Comparison of ENCODE assay signal across 25 cellular contexts in the genomic region with DNA sequence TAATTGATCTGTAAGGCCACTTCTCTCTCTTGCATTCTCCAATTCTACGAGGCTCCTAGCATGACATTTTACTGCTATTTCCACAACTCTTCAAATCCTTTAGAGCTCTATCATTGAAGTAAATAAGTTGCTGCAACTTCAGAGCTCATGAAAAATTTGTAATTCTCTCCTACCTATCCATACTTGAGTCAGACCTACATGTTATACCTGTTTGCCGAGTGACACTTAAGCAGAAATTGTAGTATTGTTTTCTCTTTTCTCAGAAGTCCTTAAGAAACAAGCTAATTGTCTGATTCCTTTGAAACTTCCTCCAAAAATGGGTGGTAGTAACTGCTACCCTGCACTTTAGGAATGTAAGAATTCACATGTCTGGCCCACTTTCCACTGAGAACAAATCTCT. TPM values are rescaled to one million over a fixed set of nuclear protein-coding genes. Genes with fewer than 3 reads are reported as not detected.
DNase-seq lines count a peak whose midpoint lies in the region; ATAC-seq, FAIRE-seq and TF ChIP-seq lines count a peak whose summit lies in the region.
"Had no signal": no experiment of that assay in that cellular context is flagged by ENCODE, and none has a peak within 500 bp of the region (broad histone marks: within the 10 kb centered on the region; RNA-seq: fewer than 3 reads in every experiment).

No MANE protein-coding gene starts in this region.

- TF ChIP-seq CTCF in PC-3 (conservative IDR thresholded peaks at IDR 0.05; ENCODE audit: low read depth, low read length): no peak
- no peak for TF ChIP-seq CTCF in K562 (IDR thresholded peaks at IDR 0.05 in 2 of 3, conservative IDR thresholded peaks at IDR 0.05 in 1 of 3; ENCODE audit: insufficient read depth in 2 of 3, low read depth in 1 of 3, low read length in 3 of 3)
- TF ChIP-seq CTCF in prostate gland (IDR thresholded peaks at IDR 0.05): no peak
- no peak for TF ChIP-seq CTCF in D721Med (IDR thresholded peaks at IDR 0.05; ENCODE audit: insufficient read depth, missing control alignments)
- TF ChIP-seq CTCF in foreskin fibroblast (IDR thresholded peaks at IDR 0.05; ENCODE audit: low read depth, low read length): no peak

- FAIRE-seq in K562 (lab: Jason Lieb, UNC) (peak; percentile 77), D721Med (lab: Jason Lieb, UNC) (no peak)
- FAIRE-seq: A204.1, endometrium had no signal

- 73% methylated on average over 2 of the region's 2 CpGs for WGBS in K562 (ENCODE audit: insufficient coverage, low coverage, missing lambda C conversion rate)
- WGBS in prostate gland: 93% methylated on average over 2 of the region's 2 CpGs

- peaks cover 48% of the 10 kb centered on the region for H3K4me1 ChIP-seq in PC-3 (ENCODE audit: insufficient read depth, low read length)
- H3K4me1 ChIP-seq in K562 (replicated peaks in 1 of 2; ENCODE audit: control insufficient read depth in 2 of 2, insufficient read depth in 2 of 2, low read length in 2 of 2): peaks cover 18 to 20% of the 10 kb centered on the region in 2 experiments
- H3K4me1 ChIP-seq in prostate gland (replicated peaks): peaks cover 12% of the 10 kb centered on the region
- H3K4me1 ChIP-seq: BE2C had no signal

- no peak for DNase-seq in activated CD8-positive, alpha-beta memory T cell treated with anti-CD3 and anti-CD28 coated beads, Interleukin-2, amount 10 ng/mL, durations not matched to agents 7 days and 5 days
- DNase-seq in activated CD8-positive, alpha-beta memory T cell treated with anti-CD3 and anti-CD28 coated beads, Interleukin-2, amount 50 U/mL, for 4 hours: no peak
- DNase-seq in PC-3: peak; percentile 43
- DNase-seq in K562 (ENCODE audit: extremely low read depth in 1 of 4, low spot score in 3 of 4): no peak
- DNase-seq in prostate gland (ENCODE audit: low spot score): no peak
- DNase-seq in D721Med (ENCODE audit: insufficient read length, low spot score): no peak
- no peak for DNase-seq in foreskin fibroblast
- DNase-seq: activated CD4-positive, alpha-beta T cell treated with anti-CD3 and anti-CD28 coated beads, Interleukin-2, amount 50 U/mL, for 48 hours; BE2C; cortex of kidney; heart left ventricle; left colon; naive thymus-derived CD8-positive, alpha-beta T cell; NCI-H1436; NCI-H2107; NCI-H524; stomach; T-helper 2 cell; transverse colon had no signal

- no peaks in the 10 kb centered on the region for H3K9me3 Mint-ChIP-seq in activated CD8-positive, alpha-beta memory T cell treated with anti-CD3 and anti-CD28 coated beads, Interleukin-2, amount 10 ng/mL, durations not matched to agents 7 days and 5 days (ENCODE audit: low read depth)
- H3K9me3 Mint-ChIP-seq: IgD-negative memory B cell; naive thymus-derived CD8-positive, alpha-beta T cell had no signal

- H3K4me1 Mint-ChIP-seq in activated CD8-positive, alpha-beta memory T cell treated with anti-CD3 and anti-CD28 coated beads, Interleukin-2, amount 10 ng/mL, durations not matched to agents 7 days and 5 days: peaks cover 67% of the 10 kb centered on the region

- in situ Hi-C loops in K562 (cut with MboI): no loop called here

- H4K20me1 ChIP-seq in PC-3 (ENCODE audit: low read length) (no peaks in the 10 kb centered on the region), K562 (replicated peaks; ENCODE audit: control insufficient read depth, insufficient read depth, low read length) (no peaks in the 10 kb centered on the region)

- H3K27ac ChIP-seq in PC-3 (ENCODE audit: low read length) (peak overlapping the region; percentile 96), K562 (ENCODE audit: extremely low read depth, low read depth, low read length) (no peak overlapping the region), prostate gland (peak overlapping the region; percentile 65 to 69)
- H3K27ac ChIP-seq: heart left ventricle had no signal

- H3K27me3 ChIP-seq in PC-3 (ENCODE audit: low read length) (no peaks in the 10 kb centered on the region), K562 (ENCODE audit: control insufficient read depth in 2 of 2, insufficient read depth in 2 of 2, low read length in 2 of 2) (no peaks in the 10 kb centered on the region), prostate gland (replicated peaks; ENCODE audit: insufficient read depth) (no peaks in the 10 kb centered on the region)
- H3K27me3 ChIP-seq: BE2C, heart left ventricle, MG63, stomach, transverse colon had no signal

- H3K9ac ChIP-seq in PC-3 (ENCODE audit: low read length) (peak overlapping the region; percentile 34; the same call in 1 of the 2 replicates), K562 (ENCODE audit: insufficient read depth in 1 of 2, low read depth in 2 of 2, low read length in 2 of 2) (no peak overlapping the region)

- 0 out of 2 replicates have a peak overlapping the region, but pooled peaks have one; percentile 8 for H3K4me3 ChIP-seq in PC-3 (ENCODE audit: low read length)
- no peak overlapping the region for H3K4me3 ChIP-seq in K562
- no peak overlapping the region for H3K4me3 ChIP-seq in prostate gland
- H3K4me3 ChIP-seq in foreskin fibroblast (ENCODE audit: low read depth in 1 of 2, low read length in 2 of 2): no peak overlapping the region
- H3K4me3 ChIP-seq: heart left ventricle, MG63, stomach, transverse colon had no signal

- no peak overlapping the region for H3K4me3 Mint-ChIP-seq in activated CD8-positive, alpha-beta memory T cell treated with anti-CD3 and anti-CD28 coated beads, Interleukin-2, amount 10 ng/mL, durations not matched to agents 7 days and 5 days
- H3K4me3 Mint-ChIP-seq: naive thymus-derived CD8-positive, alpha-beta T cell had no signal

- H2AFZ ChIP-seq in PC-3 (ENCODE audit: low read length) (no peak overlapping the region), K562 (ENCODE audit: low read depth, low read length) (no peak overlapping the region)

- no peaks in the 10 kb centered on the region for H3K27me3 Mint-ChIP-seq in activated CD8-positive, alpha-beta memory T cell treated with anti-CD3 and anti-CD28 coated beads, Interleukin-2, amount 10 ng/mL, durations not matched to agents 7 days and 5 days
- H3K27me3 Mint-ChIP-seq: IgD-negative memory B cell; naive thymus-derived CD8-positive, alpha-beta T cell had no signal

- TF ChIP-seq EP300 in K562 (IDR thresholded peaks at IDR 0.05; ENCODE audit: low read length): no peak

- H3K36me3 Mint-ChIP-seq in activated CD8-positive, alpha-beta memory T cell treated with anti-CD3 and anti-CD28 coated beads, Interleukin-2, amount 10 ng/mL, durations not matched to agents 7 days and 5 days: peaks cover 62% of the 10 kb centered on the region

- H3K36me3 ChIP-seq in PC-3 (ENCODE audit: low read depth, low read length) (no peaks in the 10 kb centered on the region), K562 (ENCODE audit: control insufficient read depth, insufficient read depth, low read length) (no peaks in the 10 kb centered on the region; the same call in 1 of the 3 replicates), prostate gland (no peaks in the 10 kb centered on the region)
- H3K36me3 ChIP-seq: BE2C, MG63 had no signal

- POLR2A ChIA-PET in PC-3 (lab: Charles Lee; ENCODE audit: unreplicated experiment): interaction anchor here (0.6 to 1.6 kb wide), 2 partner anchors 58 to 59 kb away, joined by 3 to 17 read pairs; partner anchors contain the start of gene SRSF7
- POLR2A ChIA-PET in K562 (lab: Yijun Ruan, JAX): interaction anchor here (3.2 kb wide), 1 partner anchor 10 kb away, joined by 9 read pairs; no protein-coding TSS in a partner anchor

- H3K79me2 ChIP-seq in PC-3 (ENCODE audit: low read length) (0 out of 2 replicates have a peak, but pooled peaks cover 2% of the 10 kb centered on the region), K562 (ENCODE audit: control insufficient read depth, insufficient read depth, low read length) (no peaks in the 10 kb centered on the region)

- intact Hi-C loops in PC-3 (cut with micrococcal nuclease): loop anchor here (1.0 to 2.0 kb wide), 2 partner anchors 25 to 28 kb away; partner anchors contain the start of gene GALM
- intact Hi-C loops in K562 (cut with micrococcal nuclease): no loop called here
- intact Hi-C loops in prostate gland (cut with DNase I): no loop called here

- H3K4me2 ChIP-seq in PC-3 (ENCODE audit: low read length) (peak overlapping the region; percentile 67), K562 (ENCODE audit: insufficient read depth, low read length) (no peak overlapping the region)

- H3F3A ChIP-seq in PC-3 (ENCODE audit: low read length, unreplicated experiment): peaks cover 21% of the 10 kb centered on the region

- no peaks in the 10 kb centered on the region for H3K9me1 ChIP-seq in K562 (ENCODE audit: control insufficient read depth, insufficient read depth, low read length)

- no peak for ATAC-seq in activated CD8-positive, alpha-beta memory T cell treated with anti-CD3 and anti-CD28 coated beads, Interleukin-2, amount 10 ng/mL, durations not matched to agents 7 days and 5 days
- ATAC-seq in PC-3 (no peak), K562 (no peak), GM21367 (IDR thresholded peaks at IDR 0.05; ENCODE audit: unreplicated experiment) (no peak)
- ATAC-seq: heart left ventricle; naive thymus-derived CD8-positive, alpha-beta T cell had no signal

- BruUV-seq in PC-3 (replicated peaks; lab: Mats Ljungman, UMichigan) (no TSS peak), K562 (replicated peaks; lab: Mats Ljungman, UMichigan) (no TSS peak)

- H3K9me2 ChIP-seq in PC-3 (replicated peaks; ENCODE audit: low read length): no peaks in the 10 kb centered on the region

- CTCF ChIA-PET in activated CD8-positive, alpha-beta memory T cell treated with anti-CD3 and anti-CD28 coated beads, Interleukin-2, amount 10 ng/mL, durations not matched to agents 7 days and 5 days (lab: Charles Lee): interaction anchor here (1.1 to 3.5 kb wide), 5 partner anchors 10 to 110 kb away, joined by 3 to 12 read pairs (median 6); partner anchors contain the start of gene HNRNPLL
- CTCF ChIA-PET in PC-3 (lab: Charles Lee): interaction anchor here (0.5 kb wide), 2 partner anchors 20 to 222 kb away, joined by 3 to 6 read pairs; no protein-coding TSS in a partner anchor
- CTCF ChIA-PET in K562 (lab: Yijun Ruan, JAX; ENCODE audit: low intra/inter-chr PET ratio): no interaction called here

- TF ChIP-seq POLR2A in K562 (conservative IDR thresholded peaks at IDR 0.05) (no peak), prostate gland (IDR thresholded peaks at IDR 0.05) (no peak)

- no peak for TF ChIP-seq RAD21 in K562 (CRISPR knock-in tag; conservative IDR thresholded peaks at IDR 0.05 in 1 of 2, IDR thresholded peaks at IDR 0.05 in 1 of 2)

- H3K9me3 ChIP-seq in PC-3 (ENCODE audit: low read length): no peaks in the 10 kb centered on the region
- no peaks in the 10 kb centered on the region for H3K9me3 ChIP-seq in K562 (replicated peaks; ENCODE audit: control insufficient read depth, insufficient read depth, low read depth, low read length)
- H3K9me3 ChIP-seq in prostate gland: no peaks in the 10 kb centered on the region
- H3K9me3 ChIP-seq: BE2C, heart left ventricle, MG63, stomach, transverse colon had no signal

- H3K27ac Mint-ChIP-seq in activated CD8-positive, alpha-beta memory T cell treated with anti-CD3 and anti-CD28 coated beads, Interleukin-2, amount 10 ng/mL, durations not matched to agents 7 days and 5 days: peak overlapping the region; percentile 65
- H3K27ac Mint-ChIP-seq: IgD-negative memory B cell had no signal

RNA-seq across cellular contexts. Expression of gene GALM, which starts 26.1 kb away (rescaled TPM):
- 10 to 100 TPM; 67.1 to 86.0 TPM for total RNA-seq in activated CD8-positive, alpha-beta memory T cell treated with anti-CD3 and anti-CD28 coated beads, Interleukin-2, amount 10 ng/mL, durations not matched to agents 7 days and 5 days
- total RNA-seq in PC-3 (2014; rRNA removed) (22.7 and 26.4 TPM in 2 replicates), K562 (2014; rRNA removed) (21.8 and 27.9 TPM in 2 replicates), K562 (2014; rRNA removed; fragmentation: Illumina TruSeq; extraction: Trizol) (26.3 and 27.3 TPM in 2 replicates), K562 (2015; rRNA removed; fragmentation: Illumina TruSeq; extraction: Trizol) (22.1 and 23.9 TPM in 2 replicates), K562 (2021) (21.8 and 22.7 TPM in 2 replicates), prostate gland (10 to 100 TPM in 1 of 2 donors, 1 to 10 TPM in 1; 5.6 to 22.3 TPM)
- 19.3 and 29.1 TPM in 2 replicates for total RNA-seq in K562 (2011; cell fraction: chromatin; rRNA removed; ENCODE audit: low replicate concordance)
- total RNA-seq in K562 (2011; cell fraction: nucleolus; rRNA removed): 22.4 and 22.5 TPM in 2 replicates
- total RNA-seq in K562 (2011; cell fraction: nucleoplasm; rRNA removed): 13.8 and 21.6 TPM in 2 replicates
- polyA plus RNA-seq in K562 (2011; rRNA removed) (36.8 and 43.6 TPM in 2 replicates), K562 (2014; fragmentation: Illumina TruSeq; extraction: Trizol) (32.7 and 33.4 TPM in 2 replicates), K562 (2014; fragmentation: Nextera tagmentation; extraction: Ambion mirVana) (10 to 100 TPM; 38.0 to 51.7 TPM), K562 (2014; rRNA removed) (23.3 and 24.3 TPM in 2 replicates)
- polyA plus RNA-seq in K562 (2011; cell fraction: cytosol; rRNA removed): 23.9 and 46.7 TPM in 2 replicates
- polyA plus RNA-seq in K562 (2011; cell fraction: nucleus; rRNA removed): 10.8 and 14.1 TPM in 2 replicates
- 14.1 and 59.1 TPM in 2 replicates for polyA plus RNA-seq in K562 (2012)
- 38.4 and 42.7 TPM in 2 replicates for polyA minus RNA-seq in K562 (2011; rRNA and poly(A)+ RNA removed)
- polyA minus RNA-seq in K562 (2011; cell fraction: cytosol; rRNA and poly(A)+ RNA removed): 21.8 and 25.5 TPM in 2 replicates
- 20.1 and 28.8 TPM in 2 replicates for polyA minus RNA-seq in K562 (2011; cell fraction: nucleus; rRNA and poly(A)+ RNA removed)
- total RNA-seq: H4 had no signal

RNA-seq across cellular contexts. Expression of gene SRSF7, which starts 59.2 kb away (rescaled TPM):
- total RNA-seq in activated CD8-positive, alpha-beta memory T cell treated with anti-CD3 and anti-CD28 coated beads, Interleukin-2, amount 10 ng/mL, durations not matched to agents 7 days and 5 days: 100 to 1,000 TPM; 362 to 378 TPM
- total RNA-seq in PC-3 (2014; rRNA removed) (148 and 160 TPM in 2 replicates), K562 (2014; rRNA removed) (219 and 241 TPM in 2 replicates), K562 (2014; rRNA removed; fragmentation: Illumina TruSeq; extraction: Trizol) (336 and 371 TPM in 2 replicates), K562 (2015; rRNA removed; fragmentation: Illumina TruSeq; extraction: Trizol) (393 and 420 TPM in 2 replicates), K562 (2021) (293 and 315 TPM in 2 replicates), prostate gland (10 to 100 TPM; 73.2 to 84.4 TPM)
- total RNA-seq in K562 (2011; cell fraction: chromatin; rRNA removed; ENCODE audit: low replicate concordance): 208 and 463 TPM in 2 replicates
- total RNA-seq in K562 (2011; cell fraction: nucleolus; rRNA removed): 149 and 153 TPM in 2 replicates
- 214 TPM in 2 replicates for total RNA-seq in K562 (2011; cell fraction: nucleoplasm; rRNA removed)
- polyA plus RNA-seq in K562 (2011; rRNA removed) (519 and 726 TPM in 2 replicates), K562 (2014; fragmentation: Illumina TruSeq; extraction: Trizol) (316 and 323 TPM in 2 replicates), K562 (2014; fragmentation: Nextera tagmentation; extraction: Ambion mirVana) (100 to 1,000 TPM; 696 to 706 TPM), K562 (2014; rRNA removed) (375 and 380 TPM in 2 replicates)
- 154 and 268 TPM in 2 replicates for polyA plus RNA-seq in K562 (2011; cell fraction: cytosol; rRNA removed)
- polyA plus RNA-seq in K562 (2011; cell fraction: nucleus; rRNA removed): 495 and 660 TPM in 2 replicates
- 248 and 386 TPM in 2 replicates for polyA plus RNA-seq in K562 (2012)
- 547 and 760 TPM in 2 replicates for polyA minus RNA-seq in K562 (2011; rRNA and poly(A)+ RNA removed)
- polyA minus RNA-seq in K562 (2011; cell fraction: cytosol; rRNA and poly(A)+ RNA removed): 130 and 176 TPM in 2 replicates
- 174 and 299 TPM in 2 replicates for polyA minus RNA-seq in K562 (2011; cell fraction: nucleus; rRNA and poly(A)+ RNA removed)
